In the genomic region with DNA sequence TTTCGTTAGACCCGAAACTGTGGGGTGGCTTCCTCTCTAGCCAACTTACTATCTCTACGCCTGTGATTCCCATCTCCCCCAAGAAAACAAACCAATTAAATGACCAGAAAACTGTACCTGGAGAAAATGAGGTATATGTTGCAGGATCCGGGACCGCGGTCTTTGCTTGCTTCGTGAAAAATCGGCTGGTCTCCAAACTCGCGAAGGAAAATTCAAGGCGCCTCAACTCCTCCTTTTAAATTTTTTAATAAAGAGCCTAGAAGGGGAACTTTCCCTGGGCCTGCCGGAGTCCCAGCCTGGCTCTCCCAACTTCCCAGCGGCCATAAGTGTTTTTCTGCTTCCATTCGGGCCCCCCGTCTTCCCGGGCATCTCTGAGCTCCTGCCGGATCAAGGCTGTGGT, we compare ENCODE assay signal across 7 cellular contexts.
DNase-seq lines count a peak whose midpoint lies in the region; ATAC-seq, FAIRE-seq and TF ChIP-seq lines count a peak whose summit lies in the region.
"Not testable (repeated sequence)": the region's sequence is repeated elsewhere in the genome, so short reads cannot be mapped to it uniquely, and the experiment has no call there.

No MANE protein-coding gene starts in this region.

- not testable (repeated sequence) for FAIRE-seq in kidney (lab: Jason Lieb, UNC)

- H3K27ac ChIP-seq in gastroesophageal sphincter (peak overlapping the region; percentile 59 to 82 (median 76)), rectal smooth muscle tissue (ENCODE audit: low read depth, low read length) (peak overlapping the region; percentile 45), sigmoid colon (peak overlapping the region; percentile 81 to 84 (median 82)), transverse colon (peak overlapping the region in 3 of 4 donors; percentile 48 to 78 (median 64))
- H3K27ac ChIP-seq in kidney (ENCODE audit: low read depth in 2 of 2, low read length in 2 of 2) = not testable (repeated sequence)

- not testable (repeated sequence) for H3K9me3 Mint-ChIP-seq in nephron

- peaks cover 37% of the 10 kb centered on the region for H3K4me1 Mint-ChIP-seq in nephron

- peak overlapping the region; percentile 73 to 85 (median 75) for H3K4me3 Mint-ChIP-seq in nephron

- H3K9me3 ChIP-seq in gastroesophageal sphincter; kidney (ENCODE audit: control insufficient read depth in 1 of 2, low read length in 2 of 2); sigmoid colon; transverse colon: not testable (repeated sequence)

- H3K27ac Mint-ChIP-seq in nephron = peak overlapping the region; percentile 99

- H3K4me1 ChIP-seq in gastroesophageal sphincter; kidney (ENCODE audit: control insufficient read depth in 1 of 2, insufficient read depth in 1 of 2, low read depth in 1 of 2, low read length in 2 of 2); rectal smooth muscle tissue (ENCODE audit: control insufficient read depth, insufficient read depth, low read length); sigmoid colon; transverse colon: not testable (repeated sequence)

- H3K27me3 Mint-ChIP-seq in nephron (ENCODE audit: low read depth) = not testable (repeated sequence)

- DNase-seq in H7 (peak; percentile 5), kidney (peak; percentile 22)
- DNase-seq in sigmoid colon, transverse colon: not testable (repeated sequence)

- peak overlapping the region; percentile 8; the same call in 1 of the 2 replicates for H3K4me3 ChIP-seq in H7 (ENCODE audit: insufficient read depth, low read depth, low read length)
- peak overlapping the region; percentile 3 to 40 for H3K4me3 ChIP-seq in gastroesophageal sphincter
- not testable (repeated sequence) for H3K4me3 ChIP-seq in kidney (ENCODE audit: low read length in 2 of 2); rectal smooth muscle tissue (ENCODE audit: low read length); transverse colon
- H3K4me3 ChIP-seq in sigmoid colon = peak overlapping the region in 2 of 4 donors; percentile 30 to 33

- not testable (repeated sequence) for H3K27me3 ChIP-seq in H7 (ENCODE audit: control insufficient read depth, insufficient read depth, low read length); gastroesophageal sphincter; rectal smooth muscle tissue (ENCODE audit: control insufficient read depth, insufficient read depth, low read length); sigmoid colon; transverse colon

- in situ Hi-C loops in transverse colon (cut with MboI; ENCODE audit: low pct_ligation_motif_present in 1 of 4, low pct_unique_long_range_greater_than_20kb in 1 of 4, low sequenced_read_pairs in 3 of 4) = not testable (repeated sequence)

- TF ChIP-seq EP300 in gastroesophageal sphincter (IDR thresholded peaks at IDR 0.05); sigmoid colon (IDR thresholded peaks at IDR 0.05); transverse colon (IDR thresholded peaks at IDR 0.05; ENCODE audit: low read depth): not testable (repeated sequence)

- not testable (repeated sequence) for TF ChIP-seq POLR2A in gastroesophageal sphincter (IDR thresholded peaks at IDR 0.05); sigmoid colon (IDR thresholded peaks at IDR 0.05); transverse colon (IDR thresholded peaks at IDR 0.05)

- not testable (repeated sequence) for ATAC-seq in gastroesophageal sphincter

- TF ChIP-seq CTCF in gastroesophageal sphincter (IDR thresholded peaks at IDR 0.05); kidney (IDR thresholded peaks at IDR 0.05; ENCODE audit: borderline replicate concordance, extremely low read depth, insufficient read depth); nephron (IDR thresholded peaks at IDR 0.05; ENCODE audit: unreplicated experiment in 3 of 3); sigmoid colon (IDR thresholded peaks at IDR 0.05); transverse colon (IDR thresholded peaks at IDR 0.05): not testable (repeated sequence)

- not testable (repeated sequence) for H3K36me3 Mint-ChIP-seq in nephron (ENCODE audit: low read depth)

- H3K36me3 ChIP-seq in H7 (replicated peaks; ENCODE audit: control insufficient read depth, insufficient read depth, low read length); gastroesophageal sphincter; kidney (ENCODE audit: control insufficient read depth in 1 of 2, insufficient read depth in 2 of 2, low read length in 2 of 2); rectal smooth muscle tissue (ENCODE audit: control insufficient read depth, insufficient read depth, low read length); sigmoid colon; transverse colon: not testable (repeated sequence)

- H3K9ac ChIP-seq in kidney (ENCODE audit: low read length in 2 of 2); rectal smooth muscle tissue (ENCODE audit: low read length): not testable (repeated sequence)

- WGBS in gastroesophageal sphincter (ENCODE audit: low coverage in 1 of 2), 2 donors = 45% methylated on average over 2 of the region's 17 CpGs; no CpG with 5 or more reads in 1 of the 2 donors
- 87 to 98% methylated on average over 15 to 16 of the region's 17 CpGs for WGBS in sigmoid colon, 2 donors
- WGBS in transverse colon (ENCODE audit: low coverage in 1 of 2), 2 donors = 85 to 100% methylated on average over 4 to 17 of the region's 17 CpGs

- intact Hi-C loops in kidney (cut with DNase I); sigmoid colon (cut with DNase I); transverse colon (cut with DNase I; ENCODE audit: low total_unique reads): not testable (repeated sequence)
